Comparison of ENCODE assay signal across 21 cellular contexts in the genomic region with DNA sequence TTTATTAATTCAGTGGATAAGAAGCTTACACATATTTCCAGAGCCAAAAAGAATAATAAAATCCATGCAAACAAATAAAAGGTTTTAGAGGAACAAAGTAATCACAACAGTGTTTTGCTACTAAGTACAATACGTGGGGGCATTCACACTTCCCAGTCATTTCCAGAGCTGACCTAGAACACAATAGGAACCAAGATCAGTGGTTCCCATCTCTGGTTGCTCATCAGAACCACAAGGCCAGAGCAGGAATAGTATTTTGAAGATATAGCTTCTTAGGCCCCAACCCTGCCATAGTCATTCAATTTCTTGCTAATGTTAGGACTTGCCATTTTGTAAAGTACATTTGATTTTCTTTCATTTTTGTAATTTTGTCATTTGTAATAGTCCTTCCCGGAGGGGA.
"Had no signal": no experiment of that assay in that cellular context is flagged by ENCODE, and none has a peak within 500 bp of the region (broad histone marks: within the 10 kb centered on the region; RNA-seq: fewer than 3 reads in every experiment).

No MANE protein-coding gene starts in this region.

- H3K4me3 Mint-ChIP-seq: activated CD8-positive, alpha-beta T cell treated with anti-CD3 and anti-CD28 coated beads, Interleukin-2, amount 10 ng/mL, durations not matched to agents 7 days and 5 days; activated naive CD4-positive, alpha-beta T cell treated with anti-CD3 and anti-CD28 coated beads, Interleukin-2, amount 50 U/mL, for 24 hours; immature natural killer cell; neural crest cell; type B pancreatic cell had no signal

- ATAC-seq: activated CD8-positive, alpha-beta T cell treated with anti-CD3 and anti-CD28 coated beads, Interleukin-2, amount 10 ng/mL, durations not matched to agents 7 days and 5 days had no signal

- H3K36me3 ChIP-seq: esophagus muscularis mucosa, left ventricle myocardium inferior, stomach, WERI-Rb-1 had no signal

- H3K4me3 ChIP-seq: esophagus muscularis mucosa, left ventricle myocardium inferior, stomach, testis had no signal

- H3K9me3 ChIP-seq: testis had no signal

- H3K4me1 Mint-ChIP-seq: neural crest cell had no signal

- DNase-seq: activated CD4-positive, alpha-beta T cell treated with anti-CD3 and anti-CD28 coated beads for 1 hour; activated CD8-positive, alpha-beta memory T cell treated with anti-CD3 and anti-CD28 coated beads, Interleukin-2, amount 50 U/mL, for 48 hours; activated CD8-positive, alpha-beta T cell treated with anti-CD3 and anti-CD28 coated beads, Interleukin-2, amount 10 ng/mL, durations not matched to agents 7 days and 5 days; amniotic stem cell; effector CD8-positive, alpha-beta T cell; immature natural killer cell; kidney glomerular epithelial cell; left ventricle myocardium inferior; midbrain; stimulated activated CD4-positive, alpha-beta T cell treated with anti-CD3 and anti-CD28 coated beads, Interleukin-12 subunit alpha, Interleukin-12 subunit beta, amount 100 ng/mL, for 4 hours; stimulated activated CD4-positive, alpha-beta T cell treated with anti-CD3 and anti-CD28 coated beads, Interleukin-1b, Interleukin-23, amount 100 ng/mL, for 48 hours; stimulated activated CD8-positive, alpha-beta memory T cell treated with anti-CD3 and anti-CD28 coated beads, Interleukin-4, amount 100 ng/mL, for 48 hours; stomach; testis; WERI-Rb-1 had no signal

- H3K9me3 Mint-ChIP-seq: type B pancreatic cell had no signal

- H3K27me3 Mint-ChIP-seq: activated naive CD4-positive, alpha-beta T cell treated with anti-CD3 and anti-CD28 coated beads, Interleukin-2, amount 50 U/mL, for 24 hours; progenitor cell of endocrine pancreas; type B pancreatic cell had no signal

- H3K27ac Mint-ChIP-seq: activated CD8-positive, alpha-beta T cell treated with anti-CD3 and anti-CD28 coated beads, Interleukin-2, amount 10 ng/mL, durations not matched to agents 7 days and 5 days; activated naive CD4-positive, alpha-beta T cell treated with anti-CD3 and anti-CD28 coated beads, Interleukin-2, amount 50 U/mL, for 24 hours; progenitor cell of endocrine pancreas; type B pancreatic cell had no signal

- H3K27ac ChIP-seq: esophagus muscularis mucosa, left ventricle myocardium inferior, stomach, testis, WERI-Rb-1 had no signal

- H3K36me3 Mint-ChIP-seq: type B pancreatic cell had no signal

- H3K27me3 ChIP-seq: esophagus muscularis mucosa, stomach, testis had no signal

- FAIRE-seq: endothelial cell of umbilical vein had no signal
